In genomic region chr18:24043403-24043802, GRCh38 we compare ENCODE assay signal across 13 cellular contexts.
"Had no signal": no experiment of that assay in that cellular context is flagged by ENCODE, and none has a peak within 500 bp of the region (broad histone marks: within the 10 kb centered on the region; RNA-seq: fewer than 3 reads in every experiment).

No MANE protein-coding gene starts in this region.

- H3K4me3 ChIP-seq: lung had no signal

- ATAC-seq: foreskin keratinocyte; stimulated activated memory B cell treated with anti-CD40 and anti-IgM and Interleukin-4, amounts not matched to agents 10 μg/mL and 1 μg/mL and 100 μg/mL, for 72 hours had no signal

- H3K27ac Mint-ChIP-seq: activated CD4-positive, alpha-beta memory T cell treated with anti-CD3 and anti-CD28 coated beads, Interleukin-2, amount 10 ng/mL, durations not matched to agents 7 days and 5 days; dendritic cell treated with granulocyte-macrophage colony-stimulating factor and Interleukin-4, amounts not matched to agents 40 ng/mL and 50 ng/mL, for 4 days; stimulated activated memory B cell treated with anti-CD40 and anti-IgM and Interleukin-4, amounts not matched to agents 10 μg/mL and 1 μg/mL and 100 μg/mL, for 72 hours had no signal

- H3K9me3 ChIP-seq: neutrophil had no signal

- H3K9me3 Mint-ChIP-seq: activated CD4-positive, alpha-beta memory T cell treated with anti-CD3 and anti-CD28 coated beads, Interleukin-2, amount 10 ng/mL, durations not matched to agents 7 days and 5 days; dendritic cell treated with granulocyte-macrophage colony-stimulating factor and Interleukin-4, amounts not matched to agents 40 ng/mL and 50 ng/mL, for 4 days; naive B cell had no signal

- H3K27me3 ChIP-seq: brain microvascular endothelial cell, foreskin keratinocyte, neutrophil had no signal

- H3K4me1 ChIP-seq: foreskin keratinocyte had no signal

- H3K27ac ChIP-seq: brain microvascular endothelial cell, foreskin keratinocyte, neutrophil had no signal

- H3K4me3 Mint-ChIP-seq: activated CD4-positive, alpha-beta memory T cell treated with anti-CD3 and anti-CD28 coated beads, Interleukin-2, amount 10 ng/mL, durations not matched to agents 7 days and 5 days; dendritic cell treated with granulocyte-macrophage colony-stimulating factor and Interleukin-4, amounts not matched to agents 40 ng/mL and 50 ng/mL, for 4 days; naive B cell; stimulated activated memory B cell treated with anti-CD40 and anti-IgM and Interleukin-4, amounts not matched to agents 10 μg/mL and 1 μg/mL and 100 μg/mL, for 72 hours had no signal

- H3K36me3 ChIP-seq: brain microvascular endothelial cell, neutrophil had no signal

- DNase-seq: activated CD4-positive, alpha-beta memory T cell treated with anti-CD3 and anti-CD28 coated beads, Interleukin-2, amount 10 ng/mL, durations not matched to agents 7 days and 5 days; activated CD4-positive, alpha-beta T cell treated with anti-CD3 and anti-CD28 coated beads for 4 hours; activated gamma-delta T cell; activated T-cell treated with anti-CD3 and anti-CD28 coated beads, Interleukin-2, amount 50 U/mL, for 48 hours; anterior cingulate cortex; brain microvascular endothelial cell; effector memory CD4-positive, alpha-beta T cell; foreskin keratinocyte; naive B cell had no signal

- H3K27me3 Mint-ChIP-seq: activated CD4-positive, alpha-beta memory T cell treated with anti-CD3 and anti-CD28 coated beads, Interleukin-2, amount 10 ng/mL, durations not matched to agents 7 days and 5 days; dendritic cell treated with granulocyte-macrophage colony-stimulating factor and Interleukin-4, amounts not matched to agents 40 ng/mL and 50 ng/mL, for 4 days; naive B cell; stimulated activated memory B cell treated with anti-CD40 and anti-IgM and Interleukin-4, amounts not matched to agents 10 μg/mL and 1 μg/mL and 100 μg/mL, for 72 hours had no signal
